Comparison of ENCODE assay signal across 9 cellular contexts in genomic region chr10:33332183-33333031, GRCh38. TPM values are rescaled to one million over a fixed set of nuclear protein-coding genes. Genes with fewer than 3 reads are reported as not detected.
DNase-seq lines count a peak whose midpoint lies in the region; ATAC-seq, FAIRE-seq and TF ChIP-seq lines count a peak whose summit lies in the region.
"Had no signal": no experiment of that assay in that cellular context is flagged by ENCODE, and none has a peak within 500 bp of the region (broad histone marks: within the 10 kb centered on the region; RNA-seq: fewer than 3 reads in every experiment).

No MANE protein-coding gene starts in this region.

- no peak overlapping the region for H3K27ac ChIP-seq in iPS-18a (ENCODE audit: low read length)

- in situ Hi-C loops in astrocyte of the cerebellum (cut with HindIII; ENCODE audit: low sequenced_read_pairs), result no loop called here

- peaks cover 11% of the 10 kb centered on the region for H3K4me1 ChIP-seq in iPS-18a (ENCODE audit: control insufficient read depth, low read depth, low read length)
- H3K4me1 ChIP-seq in skeletal muscle satellite cell (ENCODE audit: control insufficient read depth, insufficient read depth, low read length), result peaks cover 45% of the 10 kb centered on the region

- H3K4me2 ChIP-seq in skeletal muscle satellite cell (ENCODE audit: low read length), result peak overlapping the region; percentile 94

- peaks cover 63% of the 10 kb centered on the region for H3K27me3 ChIP-seq in iPS-18a (ENCODE audit: control insufficient read depth, insufficient read depth, low read length)
- H3K27me3 ChIP-seq in skeletal muscle satellite cell (ENCODE audit: control insufficient read depth, insufficient read depth, low read length), result no peaks in the 10 kb centered on the region

- DNase-seq in H54 (ENCODE audit: insufficient read length, low spot score) (no peak), astrocyte of the cerebellum (ENCODE audit: low read depth) (no peak)
- DNase-seq: NCI-H345 had no signal

- H3K4me3 ChIP-seq in astrocyte of the cerebellum (ENCODE audit: low read depth, low read length) (peak overlapping the region; percentile 83), iPS-18a (ENCODE audit: low read length) (peak overlapping the region; percentile 73), skeletal muscle satellite cell (ENCODE audit: low read length) (peak overlapping the region; percentile 86)

- TF ChIP-seq CTCF in astrocyte of the cerebellum (IDR thresholded peaks at IDR 0.05; ENCODE audit: low read depth, low read length, missing control alignments), result no peak

- no peak overlapping the region for H3K9ac ChIP-seq in iPS-18a (ENCODE audit: low read length)
- peak overlapping the region; percentile 95 for H3K9ac ChIP-seq in skeletal muscle satellite cell (ENCODE audit: low read depth, low read length)

- no peak for TF ChIP-seq POLR2A in H54 (IDR thresholded peaks at IDR 0.05; ENCODE audit: low read depth, low read length)

- no peaks in the 10 kb centered on the region for H3K9me3 ChIP-seq in iPS-18a (ENCODE audit: control insufficient read depth, low read depth, low read length)
- H3K9me3 ChIP-seq in skeletal muscle satellite cell (replicated peaks; ENCODE audit: low read length), result no peaks in the 10 kb centered on the region

- FAIRE-seq in H54 (lab: Jason Lieb, UNC), result peak; percentile 33

- ATAC-seq in GM21786 (IDR thresholded peaks at IDR 0.05; ENCODE audit: unreplicated experiment) (no peak), GM21717 (IDR thresholded peaks at IDR 0.05; ENCODE audit: unreplicated experiment) (no peak), HG03097 (IDR thresholded peaks at IDR 0.05; ENCODE audit: low FRiP score, unreplicated experiment) (no peak), GM21825 (IDR thresholded peaks at IDR 0.05; ENCODE audit: unreplicated experiment) (no peak)

- H3K36me3 ChIP-seq in iPS-18a (ENCODE audit: control insufficient read depth, low read depth, low read length), result no peaks in the 10 kb centered on the region
- H3K36me3 ChIP-seq in skeletal muscle satellite cell (ENCODE audit: insufficient read depth, low read length), result peaks cover 50% of the 10 kb centered on the region

RNA-seq across cellular contexts. Expression of gene NRP1, which starts 2.1 kb away (rescaled TPM):
- 292 and 302 TPM in 2 replicates for total RNA-seq in skeletal muscle satellite cell (2012; rRNA removed)
